Comparison of ENCODE assay signal across 32 cellular contexts in the genomic region with DNA sequence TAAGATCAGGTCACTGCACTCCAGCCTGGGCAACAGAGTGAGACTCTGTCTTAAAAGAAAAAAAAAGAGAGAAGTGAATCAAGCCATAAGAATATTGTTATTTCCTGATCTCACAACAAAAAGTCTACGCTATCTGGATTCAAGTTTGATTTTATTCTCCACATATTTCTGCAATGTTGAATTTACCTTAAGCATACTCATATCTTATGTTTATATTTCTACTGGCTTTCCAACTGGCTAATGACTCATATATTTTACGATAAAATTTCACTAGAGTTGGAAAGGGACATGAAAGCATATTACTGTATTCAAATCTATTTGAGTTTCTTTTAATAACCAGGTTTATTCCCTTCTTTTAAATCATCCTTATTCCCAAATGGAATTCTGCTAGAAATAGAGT.
"Had no signal": no experiment of that assay in that cellular context is flagged by ENCODE, and none has a peak within 500 bp of the region (broad histone marks: within the 10 kb centered on the region; RNA-seq: fewer than 3 reads in every experiment).

No MANE protein-coding gene starts in this region.

- H3K4me3 ChIP-seq: adrenal gland, body of pancreas, breast epithelium had no signal

- H3K36me3 ChIP-seq: adrenal gland, brain microvascular endothelial cell, breast epithelium had no signal

- ATAC-seq: activated CD8-positive, alpha-beta T cell treated with anti-CD3 and anti-CD28 coated beads for 36 hours; activated naive CD4-positive, alpha-beta T cell treated with anti-CD3 and anti-CD28 coated beads, Interleukin-2, amount 50 U/mL, for 72 hours; activated T-cell treated with anti-CD3 and anti-CD28 coated beads, Interleukin-2, amount 50 U/mL, for 4 hours; activated T-cell treated with anti-CD3 and anti-CD28 coated beads, Interleukin-2, amount 50 U/mL, for 72 hours; activated T-helper 17 cell treated with anti-CD3 and anti-CD28 coated beads, Interleukin-2, amount 50 U/mL, for 72 hours; body of pancreas had no signal

- H3K27me3 ChIP-seq: adrenal gland, body of pancreas, brain microvascular endothelial cell, breast epithelium had no signal

- H3K4me1 ChIP-seq: adrenal gland, body of pancreas, breast epithelium had no signal

- H3K9me3 ChIP-seq: adrenal gland, body of pancreas, breast epithelium had no signal

- H3K27ac ChIP-seq: adrenal gland, body of pancreas, brain microvascular endothelial cell, breast epithelium, VCaP had no signal

- DNase-seq: activated B cell treated with CpG ODN at 0.5 μM for 24 hours; activated CD4-positive, alpha-beta memory T cell treated with anti-CD3 and anti-CD28 coated beads for 36 hours; activated CD4-positive, alpha-beta T cell treated with anti-CD3 and anti-CD28 coated beads for 4 hours; activated CD4-positive, alpha-beta T cell treated with anti-CD3 and anti-CD28 coated beads, Interleukin-2, amount 10 ng/mL, durations not matched to agents 24 days and 14 days; activated CD4-positive, alpha-beta T cell treated with anti-CD3 and anti-CD28 coated beads, Interleukin-2, amount 50 U/mL, for 1 hour; activated CD4-positive, alpha-beta T cell treated with anti-CD3 and anti-CD28 coated beads, Interleukin-2, amount 50 U/mL, for 4 hours; activated CD4-positive, CD25-positive, alpha-beta regulatory T cell treated with anti-CD3 and anti-CD28 coated beads, Interleukin-2, amount 50 U/mL, for 72 hours; activated CD8-positive, alpha-beta memory T cell treated with anti-CD3 and anti-CD28 coated beads, Interleukin-2, amount 50 U/mL, for 4 hours; activated CD8-positive, alpha-beta T cell treated with anti-CD3 and anti-CD28 coated beads for 36 hours; activated effector memory CD4-positive, alpha-beta T cell treated with anti-CD3 and anti-CD28 coated beads, Interleukin-2, amount 50 U/mL, for 16 hours; activated gamma-delta T cell treated with Interleukin-2 at 50 U/mL for 16 hours; activated naive CD4-positive, alpha-beta T cell; activated naive CD4-positive, alpha-beta T cell treated with anti-CD3 and anti-CD28 coated beads for 36 hours; activated naive CD4-positive, alpha-beta T cell treated with anti-CD3 and anti-CD28 coated beads, Interleukin-2, amount 50 U/mL, for 16 hours; activated naive CD8-positive, alpha-beta T cell treated with anti-CD3 and anti-CD28 coated beads for 36 hours; activated T-cell treated with anti-CD3 and anti-CD28 coated beads for 4 hours; activated T-cell treated with anti-CD3 and anti-CD28 coated beads, Interleukin-2, amount 50 U/mL, for 1 hour; activated T-cell treated with anti-CD3 and anti-CD28 coated beads, Interleukin-2, amount 50 U/mL, for 4 hours; activated T-cell treated with anti-CD3 and anti-CD28 coated beads, Interleukin-2, amount 50 U/mL, for 72 hours; adrenal gland; amniotic stem cell; aorta; body of pancreas; brain microvascular endothelial cell; central memory CD4-positive, alpha-beta T cell; T-helper 1 cell; T-helper 2 cell; T-helper 9 cell had no signal
